8 cellular contexts compared by ENCODE assay signal in genomic region chr9:22307013-22307711, GRCh38.
DNase-seq lines count a peak whose midpoint lies in the region; ATAC-seq and TF ChIP-seq lines count a peak whose summit lies in the region.

No MANE protein-coding gene starts in this region.

- H3K79me2 ChIP-seq in mesendoderm (ENCODE audit: control insufficient read depth, insufficient read depth, low read length) = no peaks in the 10 kb centered on the region

- H3K27me3 Mint-ChIP-seq in T-helper 17 cell = peaks cover 18% of the 10 kb centered on the region

- no peak overlapping the region for H2BK15ac ChIP-seq in mesendoderm (replicated peaks; ENCODE audit: low read depth)

- no peak overlapping the region for H4K8ac ChIP-seq in mesendoderm (ENCODE audit: low read depth, low read length)

- no peaks in the 10 kb centered on the region for H3K4me1 Mint-ChIP-seq in T-helper 17 cell

- peak; percentile 88 for TF ChIP-seq CTCF in 22Rv1 (IDR thresholded peaks at IDR 0.05)
- peak; percentile 25; the same call in 1 of the 2 replicates for TF ChIP-seq CTCF in GM12875 (IDR thresholded peaks at IDR 0.05; ENCODE audit: borderline replicate concordance, insufficient read depth, low read depth, low read length)

- no peak overlapping the region for H3K9ac ChIP-seq in mesendoderm (ENCODE audit: low read length)

- H3K4ac ChIP-seq in mesendoderm (ENCODE audit: low read depth, low read length) = no peak overlapping the region

- H3K27ac ChIP-seq in 22Rv1 (no peak overlapping the region), mesendoderm (ENCODE audit: low read depth, low read length) (no peak overlapping the region)

- H3K4me3 ChIP-seq in GM12875 (ENCODE audit: low read depth, low read length) (no peak overlapping the region), mesendoderm (ENCODE audit: low read length) (no peak overlapping the region)

- ATAC-seq in HG02642 (IDR thresholded peaks at IDR 0.05; ENCODE audit: poor library complexity, unreplicated experiment) (no peak), T-helper 17 cell (no peak)

- no peak overlapping the region for H3K18ac ChIP-seq in mesendoderm (ENCODE audit: low read length)

- H3K27ac Mint-ChIP-seq in T-helper 17 cell = no peak overlapping the region

- H3K36me3 Mint-ChIP-seq in T-helper 17 cell (ENCODE audit: low read depth) = no peaks in the 10 kb centered on the region

- H3K4me2 ChIP-seq in mesendoderm (ENCODE audit: low read length) = no peak overlapping the region

- DNase-seq in NCI-H69 (lab: John Stamatoyannopoulos, UW) (peak; percentile 94), dedifferentiated amniotic fluid mesenchymal stem cell (ENCODE audit: extremely low spot score) (peak; percentile 71), mesendoderm (peak; percentile 83), H4 (ENCODE audit: low spot score) (no peak), T-helper 17 cell (no peak)

- H3K27me3 ChIP-seq in mesendoderm (ENCODE audit: insufficient read depth, low read length, poor library complexity) = no peaks in the 10 kb centered on the region

- no peak overlapping the region for H3K4me3 Mint-ChIP-seq in T-helper 17 cell

- no peak overlapping the region for H3K56ac ChIP-seq in mesendoderm (ENCODE audit: low read length)

- no peaks in the 10 kb centered on the region for H3K79me1 ChIP-seq in mesendoderm (ENCODE audit: low read length)

- H2AK5ac ChIP-seq in mesendoderm (ENCODE audit: low read length) = no peak overlapping the region

- H3K9me3 ChIP-seq in T-helper 17 cell (ENCODE audit: control insufficient read depth, low read length, poor library complexity, severe bottlenecking) = no peaks in the 10 kb centered on the region

- H2BK120ac ChIP-seq in mesendoderm (ENCODE audit: low read depth, low read length) = no peak overlapping the region

- H4K5ac ChIP-seq in mesendoderm (ENCODE audit: low read length) = no peak overlapping the region

- H3K4me1 ChIP-seq in mesendoderm (ENCODE audit: control insufficient read depth, low read depth, low read length) = no peaks in the 10 kb centered on the region

- no peaks in the 10 kb centered on the region for H3K36me3 ChIP-seq in mesendoderm (ENCODE audit: control insufficient read depth, insufficient read depth, low read length)

- no CpG with 5 or more reads among the region's 2 CpGs for WGBS in mesendoderm (ENCODE audit: extremely low coverage, insufficient coverage, low lambda C conversion rate)

- no peak overlapping the region for H3K23ac ChIP-seq in mesendoderm (ENCODE audit: low read length)

- no peak overlapping the region for H2BK5ac ChIP-seq in mesendoderm (ENCODE audit: low read length)

Comparison
In these comparisons a context has a peak if more than half of its experiments do, and no peak if none do; other contexts are left out.
1. DNase-seq: peak in NCI-H69 (single experiment), dedifferentiated amniotic fluid mesenchymal stem cell (single experiment) and mesendoderm (single experiment); none in H4 (single experiment) and T-helper 17 cell (0 of 3).